In the genomic region with DNA sequence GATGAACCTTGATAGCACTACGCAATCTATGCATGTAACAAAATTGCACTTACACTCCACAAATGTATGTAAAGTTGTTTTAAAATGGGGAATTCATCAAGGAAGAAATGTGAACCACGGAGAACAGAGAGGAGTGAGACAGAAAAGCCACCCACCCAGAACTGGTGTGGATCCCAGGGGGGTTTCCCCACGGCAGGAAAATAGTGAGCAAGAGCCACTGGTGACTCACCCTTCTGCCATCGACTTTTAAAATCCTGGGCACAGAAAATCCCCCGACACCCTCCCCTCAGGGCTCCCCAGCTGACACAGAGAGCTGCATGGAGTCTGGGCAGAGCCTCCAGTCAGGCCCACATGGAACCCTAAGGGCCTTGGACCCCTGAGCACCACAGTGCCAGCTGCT, we compare ENCODE assay signal across 7 cellular contexts.
A peak's percentile ranks its signal among the peaks of the same experiment; 100 is the strongest.
DNase-seq lines count a peak whose midpoint lies in the region; ATAC-seq and TF ChIP-seq lines count a peak whose summit lies in the region.
"Not testable (repeated sequence)": the region's sequence is repeated elsewhere in the genome, so short reads cannot be mapped to it uniquely, and the experiment has no call there.

No MANE protein-coding gene starts in this region.

- 0 out of 3 replicates have a peak, but pooled peaks have one; percentile 19 for ATAC-seq in DND-41 (ENCODE audit: insufficient read depth, low read depth)
- peak; percentile 20 to 40 for ATAC-seq in natural killer cell treated with Interleukin-12 subunit alpha and Interleukin-12 subunit beta and Interleukin-15 and Interleukin-18, amount 100 ng/mL, for 72 hours
- peak; percentile 46 for ATAC-seq in stimulated activated naive CD8-positive, alpha-beta T cell treated with anti-CD3 and anti-CD28 coated beads, Interleukin-15, Interleukin-2, amounts not matched to agents 100 U/mL and 50 U/mL, for 24 hours

- H3K36me3 Mint-ChIP-seq in activated CD4-positive, alpha-beta memory T cell treated with anti-CD3 and anti-CD28 coated beads for 36 hours; activated naive CD4-positive, alpha-beta T cell treated with anti-CD3 and anti-CD28 coated beads for 36 hours (ENCODE audit: low read depth); natural killer cell treated with Interleukin-12 subunit alpha and Interleukin-12 subunit beta and Interleukin-15 and Interleukin-18, amount 100 ng/mL, for 72 hours: not testable (repeated sequence)

- not testable (repeated sequence) for H3K27ac Mint-ChIP-seq in activated CD4-positive, alpha-beta memory T cell treated with anti-CD3 and anti-CD28 coated beads for 36 hours; activated naive CD4-positive, alpha-beta T cell treated with anti-CD3 and anti-CD28 coated beads for 36 hours; natural killer cell treated with Interleukin-12 subunit alpha and Interleukin-12 subunit beta and Interleukin-15 and Interleukin-18, amount 100 ng/mL, for 72 hours

- not testable (repeated sequence) for H3K27me3 ChIP-seq in DND-41 (ENCODE audit: insufficient read depth, low read length, poor library complexity)

- H3K27me3 Mint-ChIP-seq in activated CD4-positive, alpha-beta memory T cell treated with anti-CD3 and anti-CD28 coated beads for 36 hours; activated naive CD4-positive, alpha-beta T cell treated with anti-CD3 and anti-CD28 coated beads for 36 hours (ENCODE audit: low read depth); natural killer cell treated with Interleukin-12 subunit alpha and Interleukin-12 subunit beta and Interleukin-15 and Interleukin-18, amount 100 ng/mL, for 72 hours: not testable (repeated sequence)

- DNase-seq in DND-41; natural killer cell treated with Interleukin-12 subunit alpha and Interleukin-12 subunit beta and Interleukin-15 and Interleukin-18, amount 100 ng/mL, for 72 hours (ENCODE audit: low spot score): not testable (repeated sequence)
- peak; percentile 23 for DNase-seq in T1000 (lab: John Stamatoyannopoulos, UW)
- DNase-seq in activated CD4-positive, alpha-beta memory T cell treated with anti-CD3 and anti-CD28 coated beads for 36 hours: peak; percentile 10
- peak; percentile 12 for DNase-seq in activated naive CD4-positive, alpha-beta T cell treated with anti-CD3 and anti-CD28 coated beads for 36 hours
- peak; percentile 1 for DNase-seq in stimulated activated CD4-positive, alpha-beta T cell treated with anti-CD3 and anti-CD28 coated beads, Interleukin-4, amount 100 ng/mL, for 1 hour
- peak; percentile 2 for DNase-seq in stimulated activated naive CD8-positive, alpha-beta T cell treated with anti-CD3 and anti-CD28 coated beads, Interleukin-15, Interleukin-2, amounts not matched to agents 100 U/mL and 50 U/mL, for 24 hours

- H3K4me2 ChIP-seq in DND-41 (ENCODE audit: insufficient read depth, low read length): not testable (repeated sequence)

- not testable (repeated sequence) for H3K4me1 ChIP-seq in DND-41 (ENCODE audit: insufficient read depth, low read length)

- CTCF ChIA-PET in activated CD4-positive, alpha-beta memory T cell treated with anti-CD3 and anti-CD28 coated beads for 36 hours (lab: Charles Lee); activated naive CD4-positive, alpha-beta T cell treated with anti-CD3 and anti-CD28 coated beads for 36 hours (lab: Charles Lee): not testable (repeated sequence)

- not testable (repeated sequence) for H3K4me1 Mint-ChIP-seq in activated CD4-positive, alpha-beta memory T cell treated with anti-CD3 and anti-CD28 coated beads for 36 hours (ENCODE audit: low read depth); activated naive CD4-positive, alpha-beta T cell treated with anti-CD3 and anti-CD28 coated beads for 36 hours (ENCODE audit: low read depth); natural killer cell treated with Interleukin-12 subunit alpha and Interleukin-12 subunit beta and Interleukin-15 and Interleukin-18, amount 100 ng/mL, for 72 hours (ENCODE audit: low read depth in 2 of 2)

- H3K79me2 ChIP-seq in DND-41 (ENCODE audit: insufficient read depth, low read length): not testable (repeated sequence)

- not testable (repeated sequence) for H3K27ac ChIP-seq in DND-41 (ENCODE audit: low read length)

- POLR2A ChIA-PET in activated CD4-positive, alpha-beta memory T cell treated with anti-CD3 and anti-CD28 coated beads for 36 hours (lab: Charles Lee): not testable (repeated sequence)

- not testable (repeated sequence) for TF ChIP-seq CTCF in DND-41 (IDR thresholded peaks at IDR 0.05; ENCODE audit: borderline replicate concordance, extremely low read depth, low read length, poor library complexity, severe bottlenecking)

- H3K9me3 Mint-ChIP-seq in activated CD4-positive, alpha-beta memory T cell treated with anti-CD3 and anti-CD28 coated beads for 36 hours; activated naive CD4-positive, alpha-beta T cell treated with anti-CD3 and anti-CD28 coated beads for 36 hours; natural killer cell treated with Interleukin-12 subunit alpha and Interleukin-12 subunit beta and Interleukin-15 and Interleukin-18, amount 100 ng/mL, for 72 hours: not testable (repeated sequence)

- not testable (repeated sequence) for H3K36me3 ChIP-seq in DND-41 (ENCODE audit: insufficient read depth, low read length)

- H3K4me3 ChIP-seq in DND-41 (ENCODE audit: low read depth in 1 of 2, low read length in 2 of 2): not testable (repeated sequence)

- H3K4me3 Mint-ChIP-seq in activated CD4-positive, alpha-beta memory T cell treated with anti-CD3 and anti-CD28 coated beads for 36 hours; activated naive CD4-positive, alpha-beta T cell treated with anti-CD3 and anti-CD28 coated beads for 36 hours; natural killer cell treated with Interleukin-12 subunit alpha and Interleukin-12 subunit beta and Interleukin-15 and Interleukin-18, amount 100 ng/mL, for 72 hours: not testable (repeated sequence)

- intact Hi-C loops in activated CD4-positive, alpha-beta memory T cell treated with anti-CD3 and anti-CD28 coated beads for 36 hours (cut with micrococcal nuclease); activated naive CD4-positive, alpha-beta T cell treated with anti-CD3 and anti-CD28 coated beads for 36 hours (cut with micrococcal nuclease): not testable (repeated sequence)

- not testable (repeated sequence) for H3K9ac ChIP-seq in DND-41 (ENCODE audit: low read depth, low read length)

- H3K9me3 ChIP-seq in DND-41 (ENCODE audit: insufficient read depth, low read length, severe bottlenecking): not testable (repeated sequence)

- H2AFZ ChIP-seq in DND-41 (ENCODE audit: low read depth, low read length): not testable (repeated sequence)

- H4K20me1 ChIP-seq in DND-41 (ENCODE audit: insufficient read depth, low read length): not testable (repeated sequence)
